In genomic region chr7:151005566-151005965, GRCh38 we compare ENCODE assay signal across 27 cellular contexts. TPM values are rescaled to one million over a fixed set of nuclear protein-coding genes. Genes with fewer than 3 reads are reported as not detected.
"Had no signal": no experiment of that assay in that cellular context is flagged by ENCODE, and none has a peak within 500 bp of the region (broad histone marks: within the 10 kb centered on the region; RNA-seq: fewer than 3 reads in every experiment).

No MANE protein-coding gene starts in this region.

- H3K4me1 ChIP-seq: breast epithelium had no signal

- H3K27ac ChIP-seq: breast epithelium, coronary artery, Peyer's patch, RWPE1, SJSA1, WERI-Rb-1 had no signal

- H3K4me3 Mint-ChIP-seq: activated naive CD4-positive, alpha-beta T cell treated with anti-CD3 and anti-CD28 coated beads, Interleukin-2, amount 50 U/mL, for 24 hours; activated T-cell treated with anti-CD3 and anti-CD28 coated beads, Interleukin-2, amount 50 U/mL, for 72 hours had no signal

- H3K27me3 ChIP-seq: Peyer's patch had no signal

- ATAC-seq: activated CD4-positive, CD25-positive, alpha-beta regulatory T cell treated with anti-CD3 and anti-CD28 coated beads, Interleukin-2, amount 50 U/mL, for 24 hours; activated T-cell treated with anti-CD3 and anti-CD28 coated beads, Interleukin-2, amount 50 U/mL, for 72 hours; SK-N-SH treated with all-trans-retinoic acid at 6 μM for 48 hours had no signal

- H3K9me3 Mint-ChIP-seq: activated naive CD4-positive, alpha-beta T cell treated with anti-CD3 and anti-CD28 coated beads, Interleukin-2, amount 50 U/mL, for 24 hours; activated T-cell treated with anti-CD3 and anti-CD28 coated beads, Interleukin-2, amount 50 U/mL, for 72 hours had no signal

- H3K27me3 Mint-ChIP-seq: activated naive CD4-positive, alpha-beta T cell treated with anti-CD3 and anti-CD28 coated beads, Interleukin-2, amount 50 U/mL, for 24 hours had no signal

- H3K27ac Mint-ChIP-seq: activated T-cell treated with anti-CD3 and anti-CD28 coated beads, Interleukin-2, amount 50 U/mL, for 72 hours had no signal

- H3K36me3 ChIP-seq: breast epithelium, Peyer's patch, SJSA1, WERI-Rb-1 had no signal

- H3K4me3 ChIP-seq: breast epithelium, coronary artery, Peyer's patch, SJSA1 had no signal

- H3K9me3 ChIP-seq: breast epithelium, Peyer's patch had no signal

- DNase-seq: activated CD4-positive, alpha-beta T cell treated with anti-CD3 and anti-CD28 coated beads for 48 hours; activated CD4-positive, alpha-beta T cell treated with anti-CD3 and anti-CD28 coated beads, Interleukin-2, amount 50 U/mL, for 48 hours; activated CD8-positive, alpha-beta memory T cell treated with anti-CD3 and anti-CD28 coated beads, Interleukin-2, amount 50 U/mL, for 4 hours; activated effector memory CD4-positive, alpha-beta T cell treated with Interleukin-2 at 50 U/mL for 16 hours; activated naive CD4-positive, alpha-beta T cell; activated T-cell treated with anti-CD3 and anti-CD28 coated beads, Interleukin-2, amount 50 U/mL, for 72 hours; aorta; caudate nucleus; Kasumi-1; NCI-H146; NCI-H187 treated with DMSO at 0.1 percent for 48 hours; NCI-H2081 treated with DMSO at 0.1 percent for 48 hours; NCI-H446; Peyer's patch; SHP77; SW 1271; T-helper 2 cell; T1000; WERI-Rb-1 had no signal

RNA-seq across cellular contexts. Expression of gene NOS3, which starts 14.7 kb away (rescaled TPM):
- total RNA-seq: chondrocyte, SJSA1 had no signal

RNA-seq across cellular contexts. Expression of gene ATG9B, which starts 18.7 kb away (rescaled TPM):
- total RNA-seq: SJSA1 had no signal
- polyA plus RNA-seq: aorta had no signal

RNA-seq across cellular contexts. Expression of gene KCNH2, which starts 27.4 kb away (rescaled TPM):
- total RNA-seq: SJSA1 had no signal

RNA-seq across cellular contexts. Expression of gene ASIC3, which starts 42.8 kb away (rescaled TPM):
- total RNA-seq: SJSA1 had no signal
